ENCODE assay signal across 8 cellular contexts in the genomic region with DNA sequence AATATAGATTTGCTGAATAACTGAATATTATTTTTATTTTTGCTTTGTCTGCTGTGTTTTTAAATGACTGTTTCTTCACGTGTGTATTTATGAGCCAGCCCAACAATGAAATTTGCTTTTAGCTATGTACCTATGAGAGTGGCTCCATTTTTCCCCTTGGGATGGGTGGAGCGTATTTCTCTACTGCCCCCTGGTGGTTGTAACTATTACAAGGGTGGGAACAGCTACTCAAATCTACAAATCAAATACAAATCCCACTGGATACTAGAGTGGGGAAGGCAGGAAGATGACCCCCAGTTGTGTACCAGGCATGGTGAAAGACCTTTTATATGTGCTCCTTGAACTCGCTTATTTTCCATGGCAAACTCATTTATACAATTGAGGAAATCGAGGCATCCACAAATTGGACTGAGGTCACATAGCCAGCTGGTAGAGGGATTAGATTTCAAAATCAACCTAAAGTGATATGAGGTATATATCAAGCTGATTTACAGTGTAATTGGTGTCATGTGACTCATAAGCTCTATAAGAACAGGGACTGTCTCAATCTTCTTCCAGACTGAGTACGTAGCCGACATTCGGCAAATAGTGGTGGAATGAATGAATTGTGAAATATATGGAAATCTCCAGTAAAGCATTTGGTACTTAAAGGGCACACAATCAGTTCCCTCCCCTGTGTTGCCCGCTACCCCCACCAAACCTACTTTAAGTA.
DNase-seq lines count a peak whose midpoint lies in the region; ATAC-seq, FAIRE-seq and TF ChIP-seq lines count a peak whose summit lies in the region.

No MANE protein-coding gene starts in this region.

- H3K9ac ChIP-seq in GM23248 (no peak overlapping the region), Karpas-422 (ENCODE audit: low read length) (no peak overlapping the region)

- peak; percentile 21 to 49 for DNase-seq in activated T-cell treated with anti-CD3 and anti-CD28 coated beads, Interleukin-2, amount 50 U/mL, for 72 hours
- no peak for DNase-seq in activated T-cell treated with anti-CD3 and anti-CD28 coated beads, Interleukin-2, amount 50 U/mL, for 24 hours
- DNase-seq in GM23248 (peak; percentile 75), Karpas-422 (peak; percentile 83), RCC 7860 (ENCODE audit: low spot score) (peak; percentile 36), epithelial cell of esophagus (ENCODE audit: low read depth) (peak; percentile 68), GDM1 (lab: John Stamatoyannopoulos, UW) (no peak)

- no peaks in the 10 kb centered on the region for H3K9me2 ChIP-seq in GM23248 (ENCODE audit: insufficient read depth)
- no peaks in the 10 kb centered on the region for H3K9me2 ChIP-seq in Karpas-422 (replicated peaks; ENCODE audit: insufficient read depth, low read length)

- H3K36me3 ChIP-seq in GM23248 (ENCODE audit: low read depth) (no peaks in the 10 kb centered on the region), Karpas-422 (ENCODE audit: insufficient read depth, low read length) (no peaks in the 10 kb centered on the region)

- H2AFZ ChIP-seq in GM23248 (no peak overlapping the region), Karpas-422 (ENCODE audit: low read length) (no peak overlapping the region)

- in situ Hi-C loops in GM23248 (cut with MboI), result no loop called here

- TF ChIP-seq CTCF in epithelial cell of esophagus (IDR thresholded peaks at IDR 0.05; ENCODE audit: insufficient read depth, low read depth, low read length, missing control alignments) (peak; percentile 86), nephron (IDR thresholded peaks at IDR 0.05; ENCODE audit: unreplicated experiment in 3 of 3) (peak; percentile 49 to 65 (median 49))

- peaks cover 7% of the 10 kb centered on the region for H3K27me3 Mint-ChIP-seq in activated T-cell treated with anti-CD3 and anti-CD28 coated beads, Interleukin-2, amount 50 U/mL, for 72 hours (ENCODE audit: low read depth)
- peaks cover 17% of the 10 kb centered on the region for H3K27me3 Mint-ChIP-seq in activated T-cell treated with anti-CD3 and anti-CD28 coated beads, Interleukin-2, amount 50 U/mL, for 24 hours
- H3K27me3 Mint-ChIP-seq in nephron (ENCODE audit: low read depth), result no peaks in the 10 kb centered on the region

- H3K9me3 ChIP-seq in GM23248 (ENCODE audit: low read depth), result no peaks in the 10 kb centered on the region
- no peaks in the 10 kb centered on the region for H3K9me3 ChIP-seq in Karpas-422 (ENCODE audit: low read length)

- no peak overlapping the region for H3K27ac Mint-ChIP-seq in activated T-cell treated with anti-CD3 and anti-CD28 coated beads, Interleukin-2, amount 50 U/mL, for 72 hours
- no peak overlapping the region for H3K27ac Mint-ChIP-seq in activated T-cell treated with anti-CD3 and anti-CD28 coated beads, Interleukin-2, amount 50 U/mL, for 24 hours
- H3K27ac Mint-ChIP-seq in nephron, result no peak overlapping the region

- peak; percentile 47 to 50 for ATAC-seq in activated T-cell treated with anti-CD3 and anti-CD28 coated beads, Interleukin-2, amount 50 U/mL, for 72 hours (replicated peaks in 1 of 2)

- no peaks in the 10 kb centered on the region for H4K20me1 ChIP-seq in GM23248 (ENCODE audit: insufficient read depth)
- no peaks in the 10 kb centered on the region for H4K20me1 ChIP-seq in Karpas-422 (ENCODE audit: insufficient read depth, low read depth, low read length)

- WGBS in GM23248 (ENCODE audit: low coverage in 1 of 2, low lambda C conversion rate in 2 of 2, missing lambda C conversion rate in 2 of 2), 2 experiments, result 63 to 65% methylated on average over 8 of the region's 8 CpGs

- H3K9me3 Mint-ChIP-seq in activated T-cell treated with anti-CD3 and anti-CD28 coated beads, Interleukin-2, amount 50 U/mL, for 72 hours, result no peaks in the 10 kb centered on the region
- H3K9me3 Mint-ChIP-seq in activated T-cell treated with anti-CD3 and anti-CD28 coated beads, Interleukin-2, amount 50 U/mL, for 24 hours, result no peaks in the 10 kb centered on the region
- H3K9me3 Mint-ChIP-seq in nephron, result no peaks in the 10 kb centered on the region

- H3F3A ChIP-seq in GM23248 (ENCODE audit: insufficient read depth), result no peaks in the 10 kb centered on the region

- H3K4me3 Mint-ChIP-seq in activated T-cell treated with anti-CD3 and anti-CD28 coated beads, Interleukin-2, amount 50 U/mL, for 72 hours, result no peak overlapping the region
- no peak overlapping the region for H3K4me3 Mint-ChIP-seq in activated T-cell treated with anti-CD3 and anti-CD28 coated beads, Interleukin-2, amount 50 U/mL, for 24 hours
- no peak overlapping the region for H3K4me3 Mint-ChIP-seq in nephron

- no peaks in the 10 kb centered on the region for H3K36me3 Mint-ChIP-seq in activated T-cell treated with anti-CD3 and anti-CD28 coated beads, Interleukin-2, amount 50 U/mL, for 72 hours (ENCODE audit: insufficient read depth in 2 of 2)
- no peaks in the 10 kb centered on the region for H3K36me3 Mint-ChIP-seq in activated T-cell treated with anti-CD3 and anti-CD28 coated beads, Interleukin-2, amount 50 U/mL, for 24 hours (ENCODE audit: low read depth)
- H3K36me3 Mint-ChIP-seq in nephron (ENCODE audit: low read depth), result no peaks in the 10 kb centered on the region

- H3K4me2 ChIP-seq in GM23248 (ENCODE audit: unreplicated experiment) (no peak overlapping the region), Karpas-422 (ENCODE audit: low read depth, low read length, poor library complexity, severe bottlenecking) (no peak overlapping the region)

- H3K27ac ChIP-seq in GM23248 (no peak overlapping the region), Karpas-422 (ENCODE audit: low read length) (no peak overlapping the region)

- H3K4me3 ChIP-seq in GM23248, result no peak overlapping the region
- no peak overlapping the region for H3K4me3 ChIP-seq in Karpas-422 (ENCODE audit: low read length)
- H3K4me3 ChIP-seq in epithelial cell of esophagus (ENCODE audit: low read length), result no peak overlapping the region

- H3K79me2 ChIP-seq in GM23248 (ENCODE audit: insufficient read depth) (no peaks in the 10 kb centered on the region), Karpas-422 (ENCODE audit: low read length) (no peaks in the 10 kb centered on the region)

- no peak for FAIRE-seq in RCC 7860 (lab: Jason Lieb, UNC)

- H3K4me1 ChIP-seq in GM23248 (ENCODE audit: insufficient read depth) (0 out of 2 replicates have a peak, but pooled peaks cover 7% of the 10 kb centered on the region), Karpas-422 (ENCODE audit: low read length) (no peaks in the 10 kb centered on the region)

- H3K27me3 ChIP-seq in GM23248 (replicated peaks; ENCODE audit: insufficient read depth) (no peaks in the 10 kb centered on the region), Karpas-422 (ENCODE audit: low read length) (no peaks in the 10 kb centered on the region; the same call in 1 of the 2 replicates)

- H3K4me1 Mint-ChIP-seq in activated T-cell treated with anti-CD3 and anti-CD28 coated beads, Interleukin-2, amount 50 U/mL, for 72 hours (ENCODE audit: low read depth), result no peaks in the 10 kb centered on the region
- no peaks in the 10 kb centered on the region for H3K4me1 Mint-ChIP-seq in activated T-cell treated with anti-CD3 and anti-CD28 coated beads, Interleukin-2, amount 50 U/mL, for 24 hours (ENCODE audit: low read depth)
- H3K4me1 Mint-ChIP-seq in nephron, result peaks cover 5% of the 10 kb centered on the region

Comparison
In these comparisons a context has a peak if more than half of its experiments do, and no peak if none do; other contexts are left out.
1. DNase-seq: peak in activated T-cell treated with anti-CD3 and anti-CD28 coated beads, Interleukin-2, amount 50 U/mL, for 72 hours (2 of 2), GM23248 (single experiment), Karpas-422 (single experiment), RCC 7860 (single experiment) and epithelial cell of esophagus (single experiment); none in activated T-cell treated with anti-CD3 and anti-CD28 coated beads, Interleukin-2, amount 50 U/mL, for 24 hours (single experiment) and GDM1 (single experiment).